Comparison of ENCODE assay signal across 1 cellular context in genomic region chr13:87975035-87975434, GRCh38.
TF ChIP-seq lines count a peak whose summit lies in the region.

No MANE protein-coding gene starts in this region.

TF ChIP-seq in SK-N-SH treated with all-trans-retinoic acid at 6 μM for 48 hours, 23 proteins besides CTCF, POLR2A, EP300 and RAD21 (continued from another document):
- TF ChIP-seq CSRNP3 (CRISPR knock-in tag; IDR thresholded peaks at IDR 0.05) (no peak), TCF4 (CRISPR knock-in tag; IDR thresholded peaks at IDR 0.05; ENCODE audit: borderline replicate concordance) (no peak)
